ENCODE assay signal across 16 cellular contexts in genomic region chr5:111782171-111782570, GRCh38.
"Had no signal": no experiment of that assay in that cellular context is flagged by ENCODE, and none has a peak within 500 bp of the region (broad histone marks: within the 10 kb centered on the region; RNA-seq: fewer than 3 reads in every experiment).

No MANE protein-coding gene starts in this region.

- H3K27me3 ChIP-seq: cardiac muscle cell, colonic mucosa, neutrophil, transverse colon had no signal

- H3K4me1 ChIP-seq: colonic mucosa had no signal

- H3K4me3 ChIP-seq: cardiac muscle cell, colonic mucosa, lung, transverse colon had no signal

- DNase-seq: activated effector memory CD4-positive, alpha-beta T cell treated with Interleukin-2 at 50 U/mL for 16 hours; anterior cingulate cortex; colonic mucosa; effector CD8-positive, alpha-beta T cell; hippocampal formation; left cardiac atrium; naive thymus-derived CD4-positive, alpha-beta T cell; right cardiac atrium; stimulated activated CD4-positive, alpha-beta T cell treated with anti-CD3 and anti-CD28 coated beads, Interleukin-2, amount 100 ng/mL, for 24 hours; stimulated activated naive B cell treated with anti-CD40 and anti-IgM and Interleukin-4, amounts not matched to agents 10 μg/mL and 1 μg/mL and 100 μg/mL, for 72 hours; substantia nigra; SW 1271; transverse colon had no signal

- H3K9me3 ChIP-seq: colonic mucosa, neutrophil, transverse colon had no signal

- H3K27ac ChIP-seq: cardiac muscle cell, colonic mucosa, neutrophil, transverse colon had no signal

- H3K36me3 ChIP-seq: cardiac muscle cell, colonic mucosa, neutrophil, transverse colon had no signal

- ATAC-seq: left cardiac atrium; naive thymus-derived CD4-positive, alpha-beta T cell; right cardiac atrium; stimulated activated naive B cell treated with anti-CD40 and anti-IgM and Interleukin-4, amounts not matched to agents 10 μg/mL and 1 μg/mL and 100 μg/mL, for 72 hours had no signal
